In genomic region chr6:143335865-143336264, GRCh38 we compare ENCODE assay signal across 19 cellular contexts.
A peak's percentile ranks its signal among the peaks of the same experiment; 100 is the strongest.
DNase-seq lines count a peak whose midpoint lies in the region; ATAC-seq, FAIRE-seq and TF ChIP-seq lines count a peak whose summit lies in the region.
"Had no signal": no experiment of that assay in that cellular context is flagged by ENCODE, and none has a peak within 500 bp of the region (broad histone marks: within the 10 kb centered on the region; RNA-seq: fewer than 3 reads in every experiment).

No MANE protein-coding gene starts in this region.

- H3K4me2 ChIP-seq in keratinocyte (ENCODE audit: control insufficient read depth, extremely low read depth, insufficient read depth, low read depth, low read length) = peak overlapping the region; percentile 76
- H3K4me2 ChIP-seq: A549 had no signal

- peak overlapping the region; percentile 99 for H3K27ac ChIP-seq in keratinocyte (ENCODE audit: control insufficient read depth, insufficient read depth, low read length)
- H3K27ac ChIP-seq in substantia nigra (ENCODE audit: low read depth, low read length, poor library complexity, severe bottlenecking) = no peak overlapping the region
- H3K27ac ChIP-seq: A549, C4-2B, SK-N-MC had no signal

- peaks cover 74% of the 10 kb centered on the region for H3K4me1 ChIP-seq in keratinocyte (ENCODE audit: control insufficient read depth, extremely low read depth, insufficient read depth, low read length)
- H3K4me1 ChIP-seq: A549 had no signal

- no peaks in the 10 kb centered on the region for H4K20me1 ChIP-seq in keratinocyte (ENCODE audit: control insufficient read depth, extremely low read depth, insufficient read depth, low read length)

- no peaks in the 10 kb centered on the region for H3K4me1 Mint-ChIP-seq in activated T-helper 17 cell treated with anti-CD3 and anti-CD28 coated beads, Interleukin-2, amount 50 U/mL, for 72 hours

- H3K4me3 ChIP-seq in keratinocyte (ENCODE audit: control insufficient read depth in 2 of 3, extremely low read depth in 1 of 3, insufficient read depth in 2 of 3, low read depth in 1 of 3, low read length in 3 of 3) = no peak overlapping the region
- H3K4me3 ChIP-seq: A549, SK-N-MC had no signal

- no peaks in the 10 kb centered on the region for H3K27me3 Mint-ChIP-seq in activated T-helper 17 cell treated with anti-CD3 and anti-CD28 coated beads, Interleukin-2, amount 50 U/mL, for 72 hours

- H3K27me3 ChIP-seq in keratinocyte (ENCODE audit: control insufficient read depth, extremely low read depth, insufficient read depth, low read length) = no peaks in the 10 kb centered on the region

- no peaks in the 10 kb centered on the region for H3K9me3 ChIP-seq in keratinocyte (ENCODE audit: control insufficient read depth, low read depth, low read length)
- H3K9me3 ChIP-seq: A549 had no signal

- H3K9ac ChIP-seq in keratinocyte (ENCODE audit: control insufficient read depth, extremely low read depth, insufficient read depth, low read length) = peak overlapping the region; percentile 83

- in situ Hi-C loops in GM13976 (cut with MboI; ENCODE audit: low sequenced_read_pairs, unreplicated experiment) = no loop called here

- dilution Hi-C loops in keratinocyte (cut with MboI; ENCODE audit: extremely low pct_ligation_motif_present, low sequenced_read_pairs) = no loop called here

- H3K36me3 ChIP-seq in keratinocyte (ENCODE audit: control insufficient read depth in 2 of 2, extremely low read depth in 1 of 2, insufficient read depth in 2 of 2, low read length in 2 of 2) = peaks cover 0 to 10% of the 10 kb centered on the region in 2 experiments

- no peak overlapping the region for H3K4me3 Mint-ChIP-seq in activated T-helper 17 cell treated with anti-CD3 and anti-CD28 coated beads, Interleukin-2, amount 50 U/mL, for 72 hours

- TF ChIP-seq CTCF in keratinocyte (optimal IDR thresholded peaks at IDR 0.05 in 1 of 3, IDR thresholded peaks at IDR 0.05 in 1 of 3, conservative IDR thresholded peaks at IDR 0.05 in 1 of 3; ENCODE audit: extremely low read depth in 1 of 3, insufficient read depth in 2 of 3, low read length in 3 of 3) = no peak
- TF ChIP-seq CTCF in GM13976 (IDR thresholded peaks at IDR 0.05; ENCODE audit: borderline replicate concordance, control extremely low read depth, extremely low read depth, insufficient read depth, missing control alignments) = no peak

- no peak overlapping the region for H3K27ac Mint-ChIP-seq in activated T-helper 17 cell treated with anti-CD3 and anti-CD28 coated beads, Interleukin-2, amount 50 U/mL, for 72 hours

- ATAC-seq in activated T-helper 17 cell treated with anti-CD3 and anti-CD28 coated beads, Interleukin-2, amount 50 U/mL, for 72 hours (replicated peaks) = peak; percentile 62
- ATAC-seq: A549 had no signal

- no peaks in the 10 kb centered on the region for H3K9me3 Mint-ChIP-seq in activated T-helper 17 cell treated with anti-CD3 and anti-CD28 coated beads, Interleukin-2, amount 50 U/mL, for 72 hours

- peak; percentile 22 for DNase-seq in Daoy (ENCODE audit: low read depth)
- peak; percentile 27 for DNase-seq in LHCN-M2 (ENCODE audit: low read depth)
- peak; percentile 38 for DNase-seq in keratinocyte (ENCODE audit: low read depth, low spot score)
- no peak for DNase-seq in substantia nigra (lab: John Stamatoyannopoulos, UW)
- no peak for DNase-seq in activated effector memory CD4-positive, alpha-beta T cell treated with Interleukin-2 at 50 U/mL for 16 hours
- no peak for DNase-seq in GM13976 (ENCODE audit: low spot score)
- no peak for DNase-seq in NCI-H1092 (lab: John Stamatoyannopoulos, UW)
- DNase-seq: Karpas-422; NCI-H187 treated with DMSO at 0.1 percent for 48 hours; NCI-H2171; NCI-H446; NCI-H69; NK-92 treated with Interleukin-12 subunit alpha and Interleukin-12 subunit beta, amount 100 ng/mL, for 24 hours; RPMI8226 had no signal

- FAIRE-seq in keratinocyte (lab: Jason Lieb, UNC) = peak; percentile 73
- FAIRE-seq: A549, H54 had no signal

- H3K9me1 ChIP-seq in keratinocyte (ENCODE audit: control insufficient read depth, extremely low read depth, insufficient read depth, low read length) = no peaks in the 10 kb centered on the region

- peaks cover 6% of the 10 kb centered on the region for H3K79me2 ChIP-seq in keratinocyte (ENCODE audit: control insufficient read depth, insufficient read depth, low read length)

- no peaks in the 10 kb centered on the region for H3K36me3 Mint-ChIP-seq in activated T-helper 17 cell treated with anti-CD3 and anti-CD28 coated beads, Interleukin-2, amount 50 U/mL, for 72 hours (ENCODE audit: low read depth)

- H2AFZ ChIP-seq in keratinocyte (ENCODE audit: control insufficient read depth, low read length) = no peak overlapping the region

Comparison
In these comparisons a context has a peak if more than half of its experiments do, and no peak if none do; other contexts are left out.
1. DNase-seq: peak in Daoy (single experiment), LHCN-M2 (single experiment) and keratinocyte (single experiment); none in substantia nigra (0 of 49), activated effector memory CD4-positive, alpha-beta T cell treated with Interleukin-2 at 50 U/mL for 16 hours (single experiment), GM13976 (single experiment) and NCI-H1092 (single experiment).